In genomic region chr5:35790462-35790822, GRCh38 we compare ENCODE assay signal across 21 cellular contexts.
DNase-seq lines count a peak whose midpoint lies in the region; ATAC-seq and TF ChIP-seq lines count a peak whose summit lies in the region.
"Had no signal": no experiment of that assay in that cellular context is flagged by ENCODE, and none has a peak within 500 bp of the region (broad histone marks: within the 10 kb centered on the region; RNA-seq: fewer than 3 reads in every experiment).

No MANE protein-coding gene starts in this region.

- H3K9me3 Mint-ChIP-seq in activated naive CD4-positive, alpha-beta T cell treated with anti-CD3 and anti-CD28 coated beads, Interleukin-2, amount 10 ng/mL, durations not matched to agents 7 days and 5 days = no peaks in the 10 kb centered on the region
- peaks cover 8% of the 10 kb centered on the region for H3K9me3 Mint-ChIP-seq in activated naive CD8-positive, alpha-beta T cell treated with anti-CD3 and anti-CD28 coated beads for 36 hours
- H3K9me3 Mint-ChIP-seq in natural killer cell treated with Interleukin-12 subunit alpha and Interleukin-12 subunit beta and Interleukin-15 and Interleukin-18, amount 100 ng/mL, for 72 hours = no peaks in the 10 kb centered on the region
- H3K9me3 Mint-ChIP-seq: CD14-positive monocyte, neural crest cell, WTC11 had no signal

- no peak for TF ChIP-seq CTCF in OCI-LY7 (conservative IDR thresholded peaks at IDR 0.05; ENCODE audit: low read length)

- peaks cover 4% of the 10 kb centered on the region for H3K4me1 ChIP-seq in OCI-LY7 (ENCODE audit: insufficient read depth, low read length, poor library complexity, severe bottlenecking)

- no peaks in the 10 kb centered on the region for H3K36me3 Mint-ChIP-seq in activated naive CD4-positive, alpha-beta T cell treated with anti-CD3 and anti-CD28 coated beads, Interleukin-2, amount 10 ng/mL, durations not matched to agents 7 days and 5 days
- H3K36me3 Mint-ChIP-seq in activated naive CD8-positive, alpha-beta T cell treated with anti-CD3 and anti-CD28 coated beads for 36 hours = peaks cover 30% of the 10 kb centered on the region
- H3K36me3 Mint-ChIP-seq in natural killer cell treated with Interleukin-12 subunit alpha and Interleukin-12 subunit beta and Interleukin-15 and Interleukin-18, amount 100 ng/mL, for 72 hours = no peaks in the 10 kb centered on the region
- H3K36me3 Mint-ChIP-seq: WTC11 had no signal

- no peaks in the 10 kb centered on the region for H3K79me2 ChIP-seq in OCI-LY7 (ENCODE audit: insufficient read depth, low read depth, low read length)

- no peak for DNase-seq in activated naive CD4-positive, alpha-beta T cell treated with anti-CD3 and anti-CD28 coated beads, Interleukin-2, amount 10 ng/mL, durations not matched to agents 7 days and 5 days
- DNase-seq in activated naive CD4-positive, alpha-beta T cell treated with anti-CD3 and anti-CD28 coated beads, Interleukin-2, amount 50 U/mL, for 16 hours = no peak
- no peak for DNase-seq in OCI-LY7 (ENCODE audit: low spot score)
- no peak for DNase-seq in activated naive CD8-positive, alpha-beta T cell treated with anti-CD3 and anti-CD28 coated beads for 36 hours
- DNase-seq in activated effector memory CD4-positive, alpha-beta T cell treated with anti-CD3 and anti-CD28 coated beads, Interleukin-2, amount 50 U/mL, for 16 hours = no peak
- DNase-seq in natural killer cell treated with Interleukin-12 subunit alpha and Interleukin-12 subunit beta and Interleukin-15 and Interleukin-18, amount 100 ng/mL, for 72 hours (ENCODE audit: low spot score) = no peak
- DNase-seq: activated gamma-delta T cell treated with Interleukin-2 at 50 U/mL for 16 hours; dorsolateral prefrontal cortex; head of caudate nucleus; NCI-H2029 treated with DMSO at 0.1 percent for 48 hours; NCI-H2227 treated with DMSO at 0.1 percent for 48 hours; NCI-H69; right cardiac atrium; stimulated activated CD4-positive, alpha-beta T cell treated with anti-CD3 and anti-CD28 coated beads, Interleukin-12 subunit alpha, Interleukin-12 subunit beta, amount 100 ng/mL, for 4 hours; stimulated activated CD4-positive, alpha-beta T cell treated with anti-CD3 and anti-CD28 coated beads, Interleukin-4, amount 100 ng/mL, for 24 hours had no signal

- H3K9me3 ChIP-seq in OCI-LY7 (ENCODE audit: low read length) = no peaks in the 10 kb centered on the region

- ATAC-seq in GM21723 (IDR thresholded peaks at IDR 0.05; ENCODE audit: unreplicated experiment) = no peak
- ATAC-seq in natural killer cell treated with Interleukin-12 subunit alpha and Interleukin-12 subunit beta and Interleukin-15 and Interleukin-18, amount 100 ng/mL, for 72 hours = no peak
- ATAC-seq: K562, right cardiac atrium, WTC11 had no signal

- no TSS peak for BruUV-seq in OCI-LY7 (replicated peaks; lab: Mats Ljungman, UMichigan)

- no peak overlapping the region for H3K4me2 ChIP-seq in OCI-LY7 (ENCODE audit: low read length)

- no peak overlapping the region for H3K4me3 ChIP-seq in OCI-LY7 (ENCODE audit: low read depth, low read length, poor library complexity, severe bottlenecking)
- H3K4me3 ChIP-seq: dorsolateral prefrontal cortex, K562 had no signal

- CTCF ChIA-PET in activated naive CD4-positive, alpha-beta T cell treated with anti-CD3 and anti-CD28 coated beads, Interleukin-2, amount 10 ng/mL, durations not matched to agents 7 days and 5 days (lab: Charles Lee) = interaction anchor here (0.6 to 1.7 kb wide), 10 partner anchors 10 to 135 kb away, joined by 3 to 5 read pairs (median 3); no protein-coding TSS in a partner anchor
- CTCF ChIA-PET in OCI-LY7 (lab: Charles Lee; ENCODE audit: unreplicated experiment) = no interaction called here

- H4K20me1 ChIP-seq in OCI-LY7 (ENCODE audit: insufficient read depth, low read length) = no peaks in the 10 kb centered on the region

- no peaks in the 10 kb centered on the region for H3K27me3 Mint-ChIP-seq in activated naive CD4-positive, alpha-beta T cell treated with anti-CD3 and anti-CD28 coated beads, Interleukin-2, amount 10 ng/mL, durations not matched to agents 7 days and 5 days
- H3K27me3 Mint-ChIP-seq in activated naive CD8-positive, alpha-beta T cell treated with anti-CD3 and anti-CD28 coated beads for 36 hours = no peaks in the 10 kb centered on the region
- H3K27me3 Mint-ChIP-seq in natural killer cell treated with Interleukin-12 subunit alpha and Interleukin-12 subunit beta and Interleukin-15 and Interleukin-18, amount 100 ng/mL, for 72 hours = no peaks in the 10 kb centered on the region

- peaks cover 94% of the 10 kb centered on the region for H3K4me1 Mint-ChIP-seq in activated naive CD4-positive, alpha-beta T cell treated with anti-CD3 and anti-CD28 coated beads, Interleukin-2, amount 10 ng/mL, durations not matched to agents 7 days and 5 days
- peaks cover 87% of the 10 kb centered on the region for H3K4me1 Mint-ChIP-seq in activated naive CD8-positive, alpha-beta T cell treated with anti-CD3 and anti-CD28 coated beads for 36 hours
- H3K4me1 Mint-ChIP-seq in natural killer cell treated with Interleukin-12 subunit alpha and Interleukin-12 subunit beta and Interleukin-15 and Interleukin-18, amount 100 ng/mL, for 72 hours (ENCODE audit: low read depth in 2 of 2) = peaks cover 5 to 30% of the 10 kb centered on the region in 2 donors

- POLR2A ChIA-PET in OCI-LY7 (lab: Charles Lee) = interaction anchor here (0.7 to 2.4 kb wide), 4 partner anchors 12 to 32 kb away, joined by 3 to 10 read pairs (median 4); no protein-coding TSS in a partner anchor

- intact Hi-C loops in OCI-LY7 (cut with micrococcal nuclease; ENCODE audit: unreplicated experiment) = no loop called here

- H3K9me2 ChIP-seq in OCI-LY7 (ENCODE audit: insufficient read depth, low read length) = no peaks in the 10 kb centered on the region

- H2AFZ ChIP-seq in OCI-LY7 (ENCODE audit: low read length) = peak overlapping the region; percentile 42; the same call in 1 of the 2 replicates

- H3K27ac ChIP-seq in OCI-LY7 (ENCODE audit: low read depth, low read length, poor library complexity, severe bottlenecking) = no peak overlapping the region
- H3K27ac ChIP-seq: dorsolateral prefrontal cortex, epithelial cell of prostate had no signal

- no peak overlapping the region for H3K4me3 Mint-ChIP-seq in activated naive CD4-positive, alpha-beta T cell treated with anti-CD3 and anti-CD28 coated beads, Interleukin-2, amount 10 ng/mL, durations not matched to agents 7 days and 5 days
- no peak overlapping the region for H3K4me3 Mint-ChIP-seq in activated naive CD8-positive, alpha-beta T cell treated with anti-CD3 and anti-CD28 coated beads for 36 hours
- H3K4me3 Mint-ChIP-seq in natural killer cell treated with Interleukin-12 subunit alpha and Interleukin-12 subunit beta and Interleukin-15 and Interleukin-18, amount 100 ng/mL, for 72 hours = no peak overlapping the region
- H3K4me3 Mint-ChIP-seq: CD14-positive monocyte, neural crest cell, WTC11 had no signal

- H3K36me3 ChIP-seq in OCI-LY7 (ENCODE audit: insufficient read depth, low read length) = no peaks in the 10 kb centered on the region

- peak overlapping the region; percentile 25 for H3K27ac Mint-ChIP-seq in activated naive CD4-positive, alpha-beta T cell treated with anti-CD3 and anti-CD28 coated beads, Interleukin-2, amount 10 ng/mL, durations not matched to agents 7 days and 5 days
- H3K27ac Mint-ChIP-seq in activated naive CD8-positive, alpha-beta T cell treated with anti-CD3 and anti-CD28 coated beads for 36 hours = peak overlapping the region; percentile 66
- H3K27ac Mint-ChIP-seq in natural killer cell treated with Interleukin-12 subunit alpha and Interleukin-12 subunit beta and Interleukin-15 and Interleukin-18, amount 100 ng/mL, for 72 hours = no peak overlapping the region
- H3K27ac Mint-ChIP-seq: CD14-positive monocyte, WTC11 had no signal

Comparison
In these comparisons a context has a peak if more than half of its experiments do, and no peak if none do; other contexts are left out.
1. H3K27ac Mint-ChIP-seq: peak in activated naive CD4-positive, alpha-beta T cell treated with anti-CD3 and anti-CD28 coated beads, Interleukin-2, amount 10 ng/mL, durations not matched to agents 7 days and 5 days (single experiment) and activated naive CD8-positive, alpha-beta T cell treated with anti-CD3 and anti-CD28 coated beads for 36 hours (single experiment); none in natural killer cell treated with Interleukin-12 subunit alpha and Interleukin-12 subunit beta and Interleukin-15 and Interleukin-18, amount 100 ng/mL, for 72 hours (0 of 2).